Comparison of ENCODE assay signal across 8 cellular contexts in genomic region chr13:60386250-60386649, GRCh38.
"Had no signal": no experiment of that assay in that cellular context is flagged by ENCODE, and none has a peak within 500 bp of the region (broad histone marks: within the 10 kb centered on the region; RNA-seq: fewer than 3 reads in every experiment).

No MANE protein-coding gene starts in this region.

- H3K4me3 ChIP-seq: GM23248, HAP-1 had no signal

- H3K9me3 Mint-ChIP-seq: H9, HFFc6 had no signal

- ATAC-seq: HCT116 had no signal

- H3K4me1 ChIP-seq: HAP-1 had no signal

- H3K4me3 Mint-ChIP-seq: H9, HFFc6 had no signal

- DNase-seq: GM23248, GOT3, H7, H9, HCEC 1CT, HFFc6 had no signal

- H3K27ac ChIP-seq: GM23248 had no signal

- H2AFZ ChIP-seq: GM23248 had no signal

- H3K9ac ChIP-seq: GM23248 had no signal

- H3K9me3 ChIP-seq: HAP-1 had no signal

- H3K36me3 ChIP-seq: HAP-1 had no signal

- H3K27ac Mint-ChIP-seq: H9, HFFc6 had no signal
